In the genomic region with DNA sequence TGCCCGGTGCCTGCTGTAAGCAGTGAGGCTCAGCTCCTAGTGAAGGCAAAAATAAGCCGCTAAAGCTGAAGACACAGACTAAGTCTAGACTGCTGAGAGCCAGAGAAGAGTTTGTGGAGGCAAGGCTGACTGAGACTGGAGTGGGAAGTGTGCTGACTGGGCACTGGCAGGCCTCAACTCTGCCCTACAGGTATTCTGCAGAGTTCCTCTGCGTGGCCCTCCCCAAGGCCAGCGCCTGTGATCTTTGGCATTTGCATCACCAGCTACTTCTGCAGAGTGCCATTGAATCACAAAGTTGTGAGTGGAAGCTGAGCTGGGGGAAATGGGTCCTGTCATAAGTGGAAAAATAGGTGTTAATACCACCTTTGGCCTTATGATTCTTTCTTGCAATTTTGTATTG, we compare ENCODE assay signal across 1 cellular context.
TF ChIP-seq lines count a peak whose summit lies in the region.

No MANE protein-coding gene starts in this region.

TF ChIP-seq in WTC11, 78 proteins besides CTCF, POLR2A, EP300 and RAD21 (continued from another document):
- TF ChIP-seq, protein P1, sequence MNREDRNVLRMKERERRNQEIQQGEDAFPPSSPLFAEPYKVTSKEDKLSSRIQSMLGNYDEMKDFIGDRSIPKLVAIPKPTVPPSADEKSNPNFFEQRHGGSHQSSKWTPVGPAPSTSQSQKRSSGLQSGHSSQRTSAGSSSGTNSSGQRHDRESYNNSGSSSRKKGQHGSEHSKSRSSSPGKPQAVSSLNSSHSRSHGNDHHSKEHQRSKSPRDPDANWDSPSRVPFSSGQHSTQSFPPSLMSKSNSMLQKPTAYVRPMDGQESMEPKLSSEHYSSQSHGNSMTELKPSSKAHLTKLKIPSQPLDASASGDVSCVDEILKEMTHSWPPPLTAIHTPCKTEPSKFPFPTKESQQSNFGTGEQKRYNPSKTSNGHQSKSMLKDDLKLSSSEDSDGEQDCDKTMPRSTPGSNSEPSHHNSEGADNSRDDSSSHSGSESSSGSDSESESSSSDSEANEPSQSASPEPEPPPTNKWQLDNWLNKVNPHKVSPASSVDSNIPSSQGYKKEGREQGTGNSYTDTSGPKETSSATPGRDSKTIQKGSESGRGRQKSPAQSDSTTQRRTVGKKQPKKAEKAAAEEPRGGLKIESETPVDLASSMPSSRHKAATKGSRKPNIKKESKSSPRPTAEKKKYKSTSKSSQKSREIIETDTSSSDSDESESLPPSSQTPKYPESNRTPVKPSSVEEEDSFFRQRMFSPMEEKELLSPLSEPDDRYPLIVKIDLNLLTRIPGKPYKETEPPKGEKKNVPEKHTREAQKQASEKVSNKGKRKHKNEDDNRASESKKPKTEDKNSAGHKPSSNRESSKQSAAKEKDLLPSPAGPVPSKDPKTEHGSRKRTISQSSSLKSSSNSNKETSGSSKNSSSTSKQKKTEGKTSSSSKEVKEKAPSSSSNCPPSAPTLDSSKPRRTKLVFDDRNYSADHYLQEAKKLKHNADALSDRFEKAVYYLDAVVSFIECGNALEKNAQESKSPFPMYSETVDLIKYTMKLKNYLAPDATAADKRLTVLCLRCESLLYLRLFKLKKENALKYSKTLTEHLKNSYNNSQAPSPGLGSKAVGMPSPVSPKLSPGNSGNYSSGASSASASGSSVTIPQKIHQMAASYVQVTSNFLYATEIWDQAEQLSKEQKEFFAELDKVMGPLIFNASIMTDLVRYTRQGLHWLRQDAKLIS (CRISPR knock-in tag; IDR thresholded peaks at IDR 0.05; ENCODE audit: borderline replicate concordance) = no peak
- TF ChIP-seq, protein P2, sequence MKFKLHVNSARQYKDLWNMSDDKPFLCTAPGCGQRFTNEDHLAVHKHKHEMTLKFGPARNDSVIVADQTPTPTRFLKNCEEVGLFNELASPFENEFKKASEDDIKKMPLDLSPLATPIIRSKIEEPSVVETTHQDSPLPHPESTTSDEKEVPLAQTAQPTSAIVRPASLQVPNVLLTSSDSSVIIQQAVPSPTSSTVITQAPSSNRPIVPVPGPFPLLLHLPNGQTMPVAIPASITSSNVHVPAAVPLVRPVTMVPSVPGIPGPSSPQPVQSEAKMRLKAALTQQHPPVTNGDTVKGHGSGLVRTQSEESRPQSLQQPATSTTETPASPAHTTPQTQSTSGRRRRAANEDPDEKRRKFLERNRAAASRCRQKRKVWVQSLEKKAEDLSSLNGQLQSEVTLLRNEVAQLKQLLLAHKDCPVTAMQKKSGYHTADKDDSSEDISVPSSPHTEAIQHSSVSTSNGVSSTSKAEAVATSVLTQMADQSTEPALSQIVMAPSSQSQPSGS (CRISPR knock-in tag; IDR thresholded peaks at IDR 0.05; ENCODE audit: borderline replicate concordance, low read depth) = no peak
- TF ChIP-seq NR3C1 (CRISPR knock-in tag; conservative IDR thresholded peaks at IDR 0.05; ENCODE audit: low read depth) (no peak), KAT7 (CRISPR knock-in tag; IDR thresholded peaks at IDR 0.05; ENCODE audit: borderline replicate concordance) (no peak), NFE2L1 (CRISPR knock-in tag; IDR thresholded peaks at IDR 0.05) (no peak)
- TF ChIP-seq, protein P3, sequence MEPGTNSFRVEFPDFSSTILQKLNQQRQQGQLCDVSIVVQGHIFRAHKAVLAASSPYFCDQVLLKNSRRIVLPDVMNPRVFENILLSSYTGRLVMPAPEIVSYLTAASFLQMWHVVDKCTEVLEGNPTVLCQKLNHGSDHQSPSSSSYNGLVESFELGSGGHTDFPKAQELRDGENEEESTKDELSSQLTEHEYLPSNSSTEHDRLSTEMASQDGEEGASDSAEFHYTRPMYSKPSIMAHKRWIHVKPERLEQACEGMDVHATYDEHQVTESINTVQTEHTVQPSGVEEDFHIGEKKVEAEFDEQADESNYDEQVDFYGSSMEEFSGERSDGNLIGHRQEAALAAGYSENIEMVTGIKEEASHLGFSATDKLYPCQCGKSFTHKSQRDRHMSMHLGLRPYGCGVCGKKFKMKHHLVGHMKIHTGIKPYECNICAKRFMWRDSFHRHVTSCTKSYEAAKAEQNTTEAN (CRISPR knock-in tag; IDR thresholded peaks at IDR 0.05) = no peak
- TF ChIP-seq, protein P4, sequence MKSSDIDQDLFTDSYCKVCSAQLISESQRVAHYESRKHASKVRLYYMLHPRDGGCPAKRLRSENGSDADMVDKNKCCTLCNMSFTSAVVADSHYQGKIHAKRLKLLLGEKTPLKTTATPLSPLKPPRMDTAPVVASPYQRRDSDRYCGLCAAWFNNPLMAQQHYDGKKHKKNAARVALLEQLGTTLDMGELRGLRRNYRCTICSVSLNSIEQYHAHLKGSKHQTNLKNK (CRISPR knock-in tag; IDR thresholded peaks at IDR 0.05) = no peak
- TF ChIP-seq, protein P5, sequence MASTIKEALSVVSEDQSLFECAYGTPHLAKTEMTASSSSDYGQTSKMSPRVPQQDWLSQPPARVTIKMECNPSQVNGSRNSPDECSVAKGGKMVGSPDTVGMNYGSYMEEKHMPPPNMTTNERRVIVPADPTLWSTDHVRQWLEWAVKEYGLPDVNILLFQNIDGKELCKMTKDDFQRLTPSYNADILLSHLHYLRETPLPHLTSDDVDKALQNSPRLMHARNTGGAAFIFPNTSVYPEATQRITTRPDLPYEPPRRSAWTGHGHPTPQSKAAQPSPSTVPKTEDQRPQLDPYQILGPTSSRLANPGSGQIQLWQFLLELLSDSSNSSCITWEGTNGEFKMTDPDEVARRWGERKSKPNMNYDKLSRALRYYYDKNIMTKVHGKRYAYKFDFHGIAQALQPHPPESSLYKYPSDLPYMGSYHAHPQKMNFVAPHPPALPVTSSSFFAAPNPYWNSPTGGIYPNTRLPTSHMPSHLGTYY (CRISPR knock-in tag; IDR thresholded peaks at IDR 0.05) = no peak
